ENCODE assay signal across 9 cellular contexts in the genomic region with DNA sequence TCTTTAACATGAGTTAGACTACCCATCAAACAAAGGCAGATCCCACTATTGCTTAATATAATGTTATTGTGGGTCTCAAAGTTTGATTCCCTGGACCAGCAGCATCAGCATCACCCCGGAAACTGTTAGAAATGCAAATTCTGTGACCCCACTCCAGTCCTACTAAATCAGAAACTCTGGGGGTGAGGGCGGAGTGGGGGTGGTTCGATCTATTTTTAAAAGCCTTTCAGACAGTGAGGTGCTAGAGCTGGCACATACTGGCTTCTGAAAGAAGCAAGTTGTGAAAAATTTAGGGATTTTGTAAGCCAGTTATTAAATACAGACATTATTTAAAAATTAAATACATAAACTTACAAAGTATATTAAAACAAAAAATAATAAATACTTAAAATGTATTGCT.
"Had no signal": no experiment of that assay in that cellular context is flagged by ENCODE, and none has a peak within 500 bp of the region (broad histone marks: within the 10 kb centered on the region; RNA-seq: fewer than 3 reads in every experiment).

No MANE protein-coding gene starts in this region.

- H3K27ac ChIP-seq: GM23248 had no signal

- ATAC-seq: GM23338, HCT116 had no signal

- DNase-seq: GM23248, GOT3, H7, H9, HCEC 1CT, HFFc6 had no signal

- H3K4me3 Mint-ChIP-seq: GM23338, H9, HFFc6 had no signal

- H3K4me1 ChIP-seq: HAP-1 had no signal

- H3K27ac Mint-ChIP-seq: GM23338, H9, HFFc6 had no signal

- H3K9me3 Mint-ChIP-seq: HFFc6 had no signal

- H3K36me3 ChIP-seq: HAP-1 had no signal

- H3K9me3 ChIP-seq: HAP-1 had no signal

- H3K4me3 ChIP-seq: GM23248, GM23338, HAP-1 had no signal

- H3K4me1 Mint-ChIP-seq: GM23338, H9 had no signal
